In genomic region chr9:131484051-131484445, GRCh38 we compare ENCODE assay signal across 31 cellular contexts. TPM values are rescaled to one million over a fixed set of nuclear protein-coding genes. Genes with fewer than 3 reads are reported as not detected.
A peak's percentile ranks its signal among the peaks of the same experiment; 100 is the strongest.
DNase-seq lines count a peak whose midpoint lies in the region; ATAC-seq and TF ChIP-seq lines count a peak whose summit lies in the region.
"Had no signal": no experiment of that assay in that cellular context is flagged by ENCODE, and none has a peak within 500 bp of the region (broad histone marks: within the 10 kb centered on the region; RNA-seq: fewer than 3 reads in every experiment).

No MANE protein-coding gene starts in this region.

- no peaks in the 10 kb centered on the region for H3K27me3 ChIP-seq in CD8-positive, alpha-beta T cell (ENCODE audit: insufficient read depth, low read length)
- H3K27me3 ChIP-seq in psoas muscle (ENCODE audit: insufficient read depth in 3 of 3, low read length in 2 of 3) = no peaks in the 10 kb centered on the region
- H3K27me3 ChIP-seq: ascending aorta, cardiac muscle cell, hepatocyte, neural progenitor cell, upper lobe of right lung had no signal

- H3K9me3 ChIP-seq in CD8-positive, alpha-beta T cell (ENCODE audit: low read length) = no peaks in the 10 kb centered on the region
- no peaks in the 10 kb centered on the region for H3K9me3 ChIP-seq in psoas muscle
- H3K9me3 ChIP-seq: ascending aorta, upper lobe of right lung had no signal

- H3K27me3 Mint-ChIP-seq in activated T-cell treated with anti-CD3 and anti-CD28 coated beads, Interleukin-2, amount 50 U/mL, for 24 hours = no peaks in the 10 kb centered on the region
- no peaks in the 10 kb centered on the region for H3K27me3 Mint-ChIP-seq in CD8-positive, alpha-beta T cell (ENCODE audit: low read depth)
- H3K27me3 Mint-ChIP-seq in glutamatergic neuron (ENCODE audit: unreplicated experiment) = peaks cover 29% of the 10 kb centered on the region
- H3K27me3 Mint-ChIP-seq: activated naive CD8-positive, alpha-beta T cell treated with anti-CD3 and anti-CD28 coated beads, Interleukin-2, amount 10 ng/mL, durations not matched to agents 7 days and 5 days; T-helper 17 cell had no signal

- H3K27ac Mint-ChIP-seq in activated T-cell treated with anti-CD3 and anti-CD28 coated beads, Interleukin-2, amount 50 U/mL, for 24 hours = peak overlapping the region; percentile 73
- peak overlapping the region; percentile 30 for H3K27ac Mint-ChIP-seq in CD8-positive, alpha-beta T cell
- H3K27ac Mint-ChIP-seq in glutamatergic neuron (ENCODE audit: unreplicated experiment) = peak overlapping the region; percentile 59
- H3K27ac Mint-ChIP-seq: activated T-helper 2 cell treated with anti-CD3 and anti-CD28 coated beads, Interferon-gamma antibody, Interleukin-2, Interleukin-4, amounts not matched to agents 10 μg/mL and 5 μg/mL and 100 μg/mL, durations not matched to agents 14 hours and 24 hours and 36 hours; neural progenitor cell had no signal

- no peak for DNase-seq in activated T-cell treated with anti-CD3 and anti-CD28 coated beads, Interleukin-2, amount 50 U/mL, for 24 hours
- no peak for DNase-seq in activated T-cell treated with anti-CD3 and anti-CD28 coated beads, Interleukin-2, amount 50 U/mL, for 48 hours
- DNase-seq in CD8-positive, alpha-beta T cell = no peak
- DNase-seq in glutamatergic neuron = no peak
- peak in 1 of 2 donors; percentile 26 for DNase-seq in psoas muscle
- no peak for DNase-seq in RKO (ENCODE audit: low spot score)
- no peak for DNase-seq in NCI-H526 (lab: John Stamatoyannopoulos, UW)
- DNase-seq in foreskin fibroblast = no peak
- DNase-seq: 8988T; activated CD4-positive, alpha-beta T cell treated with anti-CD3 and anti-CD28 coated beads, Interleukin-2, amount 50 U/mL, for 48 hours; activated CD8-positive, alpha-beta memory T cell treated with anti-CD3 and anti-CD28 coated beads, Interleukin-2, amount 50 U/mL, for 4 hours; activated naive CD8-positive, alpha-beta T cell treated with anti-CD3 and anti-CD28 coated beads, Interleukin-2, amount 10 ng/mL, durations not matched to agents 7 days and 5 days; DMS79; erythroblast; GDM1; Karpas-422; mesendoderm; NCI-H1417 treated with DMSO at 0.1 percent for 48 hours; NCI-H2029 treated with DMSO at 0.1 percent for 48 hours; NCI-H526 treated with DMSO at 0.1 percent for 48 hours; NK-92 treated with Interleukin-12 subunit alpha and Interleukin-12 subunit beta, amount 100 ng/mL, for 24 hours; T-helper 17 cell had no signal

- peaks cover 11% of the 10 kb centered on the region for H3K4me1 Mint-ChIP-seq in activated T-cell treated with anti-CD3 and anti-CD28 coated beads, Interleukin-2, amount 50 U/mL, for 24 hours (ENCODE audit: low read depth)
- peaks cover 2% of the 10 kb centered on the region for H3K4me1 Mint-ChIP-seq in CD8-positive, alpha-beta T cell (ENCODE audit: low read depth)
- H3K4me1 Mint-ChIP-seq in glutamatergic neuron (ENCODE audit: low read depth, unreplicated experiment) = peaks cover 46% of the 10 kb centered on the region
- H3K4me1 Mint-ChIP-seq: neural progenitor cell had no signal

- H3K4me3 ChIP-seq in CD8-positive, alpha-beta T cell (ENCODE audit: low read depth, low read length) = no peak overlapping the region
- H3K4me3 ChIP-seq in psoas muscle = no peak overlapping the region
- H3K4me3 ChIP-seq in foreskin fibroblast (ENCODE audit: low read depth in 1 of 2, low read length in 2 of 2) = no peak overlapping the region
- H3K4me3 ChIP-seq: ascending aorta, cardiac muscle cell, hepatocyte, neural progenitor cell, upper lobe of right lung had no signal

- ATAC-seq in CD8-positive, alpha-beta T cell = no peak
- peak in 1 of 4 donors; percentile 0 for ATAC-seq in psoas muscle
- ATAC-seq: SK-N-SH treated with all-trans-retinoic acid at 6 μM for 48 hours; stimulated activated effector memory CD8-positive, alpha-beta T cell treated with anti-CD3 and anti-CD28 coated beads, Interleukin-12 subunit alpha, Interleukin-12 subunit beta, amount 100 ng/mL, for 72 hours; T-helper 17 cell; upper lobe of right lung had no signal

- TF ChIP-seq CTCF in CD8-positive, alpha-beta T cell (IDR thresholded peaks at IDR 0.05) = no peak
- no peak for TF ChIP-seq CTCF in glutamatergic neuron (IDR thresholded peaks at IDR 0.05; ENCODE audit: partially characterized antibody, unreplicated experiment)
- no peak for TF ChIP-seq CTCF in psoas muscle (IDR thresholded peaks at IDR 0.05)
- no peak for TF ChIP-seq CTCF in foreskin fibroblast (IDR thresholded peaks at IDR 0.05; ENCODE audit: low read depth, low read length)

- intact Hi-C loops in CD8-positive, alpha-beta T cell (cut with DNase I, micrococcal nuclease) = no loop called here
- intact Hi-C loops in psoas muscle (cut with DNase I) = no loop called here

- H3K36me3 Mint-ChIP-seq in activated T-cell treated with anti-CD3 and anti-CD28 coated beads, Interleukin-2, amount 50 U/mL, for 24 hours (ENCODE audit: low read depth) = peaks cover 98% of the 10 kb centered on the region
- peaks cover 95% of the 10 kb centered on the region for H3K36me3 Mint-ChIP-seq in CD8-positive, alpha-beta T cell
- no peaks in the 10 kb centered on the region for H3K36me3 Mint-ChIP-seq in glutamatergic neuron (ENCODE audit: unreplicated experiment)

- peaks cover 86% of the 10 kb centered on the region for H3K36me3 ChIP-seq in CD8-positive, alpha-beta T cell (ENCODE audit: insufficient read depth, low read length)
- H3K36me3 ChIP-seq in psoas muscle (ENCODE audit: insufficient read depth in 1 of 2, low read depth in 1 of 2) = peaks cover 20 to 100% of the 10 kb centered on the region in 2 donors

- CTCF ChIA-PET in CD8-positive, alpha-beta T cell (lab: Charles Lee) = interaction anchor here (1.0 to 1.5 kb wide), 2 partner anchors 134 to 135 kb away, joined by 4 read pairs; no protein-coding TSS in a partner anchor

- no peaks in the 10 kb centered on the region for H3K9me3 Mint-ChIP-seq in activated T-cell treated with anti-CD3 and anti-CD28 coated beads, Interleukin-2, amount 50 U/mL, for 24 hours
- no peaks in the 10 kb centered on the region for H3K9me3 Mint-ChIP-seq in CD8-positive, alpha-beta T cell
- H3K9me3 Mint-ChIP-seq in glutamatergic neuron (ENCODE audit: unreplicated experiment) = peaks cover 37% of the 10 kb centered on the region
- H3K9me3 Mint-ChIP-seq: activated naive CD8-positive, alpha-beta T cell treated with anti-CD3 and anti-CD28 coated beads, Interleukin-2, amount 10 ng/mL, durations not matched to agents 7 days and 5 days; activated T-helper 2 cell treated with anti-CD3 and anti-CD28 coated beads, Interferon-gamma antibody, Interleukin-2, Interleukin-4, amounts not matched to agents 10 μg/mL and 5 μg/mL and 100 μg/mL, durations not matched to agents 14 hours and 24 hours and 36 hours; neural progenitor cell; stimulated activated effector memory CD8-positive, alpha-beta T cell treated with anti-CD3 and anti-CD28 coated beads, Interleukin-12 subunit alpha, Interleukin-12 subunit beta, amount 100 ng/mL, for 72 hours had no signal

- H3K4me3 Mint-ChIP-seq in activated T-cell treated with anti-CD3 and anti-CD28 coated beads, Interleukin-2, amount 50 U/mL, for 24 hours = no peak overlapping the region
- H3K4me3 Mint-ChIP-seq in CD8-positive, alpha-beta T cell = no peak overlapping the region
- H3K4me3 Mint-ChIP-seq in glutamatergic neuron (ENCODE audit: unreplicated experiment) = no peak overlapping the region
- H3K4me3 Mint-ChIP-seq: activated naive CD8-positive, alpha-beta T cell treated with anti-CD3 and anti-CD28 coated beads, Interleukin-2, amount 10 ng/mL, durations not matched to agents 7 days and 5 days; neural progenitor cell; stimulated activated effector memory CD8-positive, alpha-beta T cell treated with anti-CD3 and anti-CD28 coated beads, Interleukin-12 subunit alpha, Interleukin-12 subunit beta, amount 100 ng/mL, for 72 hours; T-helper 17 cell had no signal

- 67 to 79% (median 69%) methylated on average over 7 of the region's 7 CpGs for WGBS in psoas muscle, 3 donors

- H3K4me1 ChIP-seq in CD8-positive, alpha-beta T cell (ENCODE audit: insufficient read depth, low read length) = no peaks in the 10 kb centered on the region
- peaks cover 12% of the 10 kb centered on the region for H3K4me1 ChIP-seq in psoas muscle
- H3K4me1 ChIP-seq: ascending aorta, neural progenitor cell, upper lobe of right lung had no signal

- POLR2A ChIA-PET in CD8-positive, alpha-beta T cell (lab: Charles Lee) = no interaction called here

- no peak overlapping the region for H3K27ac ChIP-seq in CD8-positive, alpha-beta T cell (ENCODE audit: low read depth, low read length)
- H3K27ac ChIP-seq in psoas muscle = peak overlapping the region; percentile 81
- H3K27ac ChIP-seq: ascending aorta, C4-2B, cardiac muscle cell, hepatocyte, neural progenitor cell, upper lobe of right lung had no signal

RNA-seq across cellular contexts. Expression of gene POMT1, which starts 18.7 kb away (rescaled TPM):
- 10 to 100 TPM; 33.9 to 40.8 TPM for total RNA-seq in CD8-positive, alpha-beta T cell
- 108 TPM for total RNA-seq in glutamatergic neuron (ENCODE audit: unreplicated experiment)
- 10 to 100 TPM; 10.9 to 30.8 (median 14.2) TPM for total RNA-seq in psoas muscle
- 10 to 100 TPM; 11.2 to 23.0 (median 20.8) TPM for polyA plus RNA-seq in psoas muscle

RNA-seq across cellular contexts. Expression of gene UCK1, which starts 47.0 kb away (rescaled TPM):
- 10 to 100 TPM; 22.6 to 24.7 TPM for total RNA-seq in CD8-positive, alpha-beta T cell
- total RNA-seq in glutamatergic neuron (ENCODE audit: unreplicated experiment) = 24.8 TPM
- 10 to 100 TPM; 16.8 to 40.0 (median 21.8) TPM for total RNA-seq in psoas muscle
- 10 to 100 TPM; 37.8 to 75.6 (median 47.4) TPM for polyA plus RNA-seq in psoas muscle
